8 cellular contexts compared by ENCODE assay signal in the genomic region with DNA sequence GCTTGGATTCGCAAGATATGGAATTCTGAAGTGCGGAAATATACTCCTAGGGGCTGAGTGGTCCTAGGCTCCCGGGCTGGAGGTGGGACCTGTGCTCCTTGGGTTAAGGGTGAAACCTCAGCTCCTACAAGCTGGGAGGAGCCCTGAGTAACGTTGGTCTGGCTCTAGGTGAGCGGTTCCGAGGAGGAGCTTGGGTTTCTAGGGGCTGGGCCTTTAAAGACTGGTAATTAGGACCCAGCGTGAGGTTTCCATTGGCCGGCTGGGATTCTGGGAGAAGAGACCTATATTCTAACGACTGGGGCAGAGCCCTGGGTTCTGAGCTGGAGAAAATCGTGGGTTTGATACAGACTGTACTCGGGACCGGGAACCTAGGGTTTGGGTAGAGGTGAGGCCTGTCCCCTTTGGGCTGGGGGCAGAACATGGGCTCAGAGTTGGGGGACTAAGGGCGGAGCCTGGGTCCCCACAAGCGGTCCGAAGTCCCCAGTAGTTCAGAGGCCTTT. TPM values are rescaled to one million over a fixed set of nuclear protein-coding genes. Genes with fewer than 3 reads are reported as not detected.
DNase-seq lines count a peak whose midpoint lies in the region; ATAC-seq and TF ChIP-seq lines count a peak whose summit lies in the region.

No MANE protein-coding gene starts in this region.

- no peaks in the 10 kb centered on the region for H3K9me2 ChIP-seq in Loucy (replicated peaks; ENCODE audit: low read depth, low read length)

- DNase-seq in AG04450 (ENCODE audit: low read depth, low spot score) (no peak), SHP77 treated with DMSO at 0.1 percent for 48 hours (lab: John Stamatoyannopoulos, UW) (no peak)

- H3K79me2 ChIP-seq in Loucy (ENCODE audit: insufficient read depth, low read length) = no peaks in the 10 kb centered on the region; the same call in 1 of the 2 replicates

- H3K9me3 Mint-ChIP-seq in dendritic cell treated with granulocyte-macrophage colony-stimulating factor and Interleukin-4, amounts not matched to agents 40 ng/mL and 50 ng/mL, for 4 days = no peaks in the 10 kb centered on the region

- peak overlapping the region; percentile 82 for H3K27ac ChIP-seq in AG04450 (ENCODE audit: low read depth, low read length)

- no peaks in the 10 kb centered on the region for H3K27me3 ChIP-seq in AG04450 (ENCODE audit: control insufficient read depth, insufficient read depth, low read length)
- no peaks in the 10 kb centered on the region for H3K27me3 ChIP-seq in Loucy (ENCODE audit: insufficient read depth, low read length, poor library complexity, severe bottlenecking)
- H3K27me3 ChIP-seq in mucosa of stomach (ENCODE audit: control insufficient read depth, insufficient read depth, low read length) = no peaks in the 10 kb centered on the region

- CTCF ChIA-PET in AG04450 (lab: Charles Lee) = interaction anchor here (1.1 kb wide), 1 partner anchor 210 kb away, joined by 4 read pairs; a partner anchor contains a TSS

- H4K20me1 ChIP-seq in Loucy (ENCODE audit: insufficient read depth, low read length, poor library complexity, severe bottlenecking) = no peaks in the 10 kb centered on the region

- H2AFZ ChIP-seq in Loucy (ENCODE audit: low read length) = peak overlapping the region; percentile 72

- peak overlapping the region; percentile 81 for H3K9ac ChIP-seq in Loucy (ENCODE audit: low read depth, low read length, poor library complexity, severe bottlenecking)
- peak overlapping the region; percentile 65 for H3K9ac ChIP-seq in mucosa of stomach (ENCODE audit: low read length)

- POLR2A ChIA-PET in AG04450 (lab: Yijun Ruan, JAX) = no interaction called here

- H3K36me3 ChIP-seq in Loucy (ENCODE audit: insufficient read depth, low read length) = no peaks in the 10 kb centered on the region
- peaks cover 13% of the 10 kb centered on the region for H3K36me3 ChIP-seq in mucosa of stomach (ENCODE audit: control insufficient read depth, insufficient read depth, low read length)

- peaks cover 31% of the 10 kb centered on the region for H3K4me1 ChIP-seq in Loucy (ENCODE audit: insufficient read depth, low read length, poor library complexity, severe bottlenecking)
- peaks cover 24% of the 10 kb centered on the region for H3K4me1 ChIP-seq in mucosa of stomach (ENCODE audit: control insufficient read depth, insufficient read depth, low read length)

- H3K4me3 ChIP-seq in AG04450 (ENCODE audit: low read depth, low read length) = peak overlapping the region; percentile 75
- peak overlapping the region; percentile 85 for H3K4me3 ChIP-seq in Loucy (ENCODE audit: low read length, poor library complexity, severe bottlenecking)
- H3K4me3 ChIP-seq in mucosa of stomach (ENCODE audit: low read length) = peak overlapping the region; percentile 82

- H3K27ac Mint-ChIP-seq in dendritic cell treated with granulocyte-macrophage colony-stimulating factor and Interleukin-4, amounts not matched to agents 40 ng/mL and 50 ng/mL, for 4 days = peak overlapping the region; percentile 77

- H3F3A ChIP-seq in Loucy (ENCODE audit: low read depth) = no peaks in the 10 kb centered on the region

- peak overlapping the region; percentile 99 for H3K4me2 ChIP-seq in Loucy (ENCODE audit: low read depth, low read length, poor library complexity, severe bottlenecking)

- intact Hi-C loops in dendritic cell treated with granulocyte-macrophage colony-stimulating factor and Interleukin-4, amounts not matched to agents 40 ng/mL and 50 ng/mL, for 4 days (cut with micrococcal nuclease) = loop anchor here (1.0 kb wide), 1 partner anchor 26 kb away; a partner anchor contains a TSS

- peak overlapping the region; percentile 77 for H3K4me3 Mint-ChIP-seq in dendritic cell treated with granulocyte-macrophage colony-stimulating factor and Interleukin-4, amounts not matched to agents 40 ng/mL and 50 ng/mL, for 4 days

- peaks cover 57% of the 10 kb centered on the region for H3K36me3 Mint-ChIP-seq in dendritic cell treated with granulocyte-macrophage colony-stimulating factor and Interleukin-4, amounts not matched to agents 40 ng/mL and 50 ng/mL, for 4 days (ENCODE audit: low read depth)

- no peak for ATAC-seq in GM19324 (IDR thresholded peaks at IDR 0.05; ENCODE audit: low FRiP score, unreplicated experiment)
- ATAC-seq in HG03354 (IDR thresholded peaks at IDR 0.05; ENCODE audit: poor library complexity, severe bottlenecking, unreplicated experiment) = no peak
- no peak for ATAC-seq in HG02870 (IDR thresholded peaks at IDR 0.05; ENCODE audit: unreplicated experiment)

- peaks cover 39% of the 10 kb centered on the region for H3K4me1 Mint-ChIP-seq in dendritic cell treated with granulocyte-macrophage colony-stimulating factor and Interleukin-4, amounts not matched to agents 40 ng/mL and 50 ng/mL, for 4 days (ENCODE audit: low read depth)

- H3K9me3 ChIP-seq in AG04450 (ENCODE audit: control insufficient read depth, insufficient read depth, low read length) = no peaks in the 10 kb centered on the region
- no peaks in the 10 kb centered on the region for H3K9me3 ChIP-seq in Loucy (ENCODE audit: insufficient read depth, low read depth, low read length)
- H3K9me3 ChIP-seq in mucosa of stomach (ENCODE audit: control insufficient read depth, low read length) = no peaks in the 10 kb centered on the region

- H3K27me3 Mint-ChIP-seq in dendritic cell treated with granulocyte-macrophage colony-stimulating factor and Interleukin-4, amounts not matched to agents 40 ng/mL and 50 ng/mL, for 4 days = no peaks in the 10 kb centered on the region

- TF ChIP-seq CTCF in AG04450 (IDR thresholded peaks at IDR 0.05; ENCODE audit: low read depth, low read length) (no peak), Loucy (conservative IDR thresholded peaks at IDR 0.05; ENCODE audit: low read length) (no peak)

RNA-seq across cellular contexts. Expression of a gene that starts 0.9 kb away (rescaled TPM):
- 9.9 and 14.1 TPM in 2 replicates for polyA plus RNA-seq in AG04450 (2011; rRNA removed)
- 12.5 and 15.4 TPM in 2 replicates for polyA minus RNA-seq in AG04450 (2011; rRNA and poly(A)+ RNA removed)

RNA-seq across cellular contexts. Expression of a gene that starts 6.5 kb away (rescaled TPM):
- 15.0 and 22.3 TPM in 2 replicates for polyA plus RNA-seq in AG04450 (2011; rRNA removed)
- 11.5 and 17.1 TPM in 2 replicates for polyA minus RNA-seq in AG04450 (2011; rRNA and poly(A)+ RNA removed)

RNA-seq across cellular contexts. Expression of a gene that starts 25.6 kb away (rescaled TPM):
- 55.9 and 56.8 TPM in 2 replicates for polyA plus RNA-seq in AG04450 (2011; rRNA removed)
- polyA minus RNA-seq in AG04450 (2011; rRNA and poly(A)+ RNA removed) = 69.1 and 81.7 TPM in 2 replicates

RNA-seq across cellular contexts. Expression of a gene that starts 40.6 kb away (rescaled TPM):
- polyA plus RNA-seq in AG04450 (2011; rRNA removed) = 0.02 and 0.04 TPM in 2 replicates
- 0.09 TPM in 1 of 2 replicates, not detected in the other for polyA minus RNA-seq in AG04450 (2011; rRNA and poly(A)+ RNA removed)

RNA-seq across cellular contexts. Expression of a gene that starts 44.1 kb away (rescaled TPM):
- polyA plus RNA-seq in AG04450 (2011; rRNA removed) = 0.14 and 0.20 TPM in 2 replicates
- 1.1 TPM in 2 replicates for polyA minus RNA-seq in AG04450 (2011; rRNA and poly(A)+ RNA removed)
